Comparison of ENCODE assay signal across 8 cellular contexts in genomic region chr21:32826317-32827167, GRCh38. TPM values are rescaled to one million over a fixed set of nuclear protein-coding genes. Genes with fewer than 3 reads are reported as not detected.
DNase-seq lines count a peak whose midpoint lies in the region; ATAC-seq and TF ChIP-seq lines count a peak whose summit lies in the region.

No MANE protein-coding gene starts in this region.

- H3K27ac ChIP-seq in breast epithelium, result no peak overlapping the region
- H3K27ac ChIP-seq in stomach, result no peak overlapping the region

- DNase-seq in AG08396 (ENCODE audit: low spot score) (peak; percentile 50), LoVo (ENCODE audit: low spot score) (peak; percentile 48), SHP77 treated with DMSO at 0.1 percent for 48 hours (lab: John Stamatoyannopoulos, UW) (peak; percentile 12), breast epithelium (ENCODE audit: low spot score in 2 of 2) (no peak), kidney tubule cell (ENCODE audit: low spot score) (peak; percentile 57), stomach (no peak)

- WGBS in stomach, 5 donors, result 42 to 58% (median 55%) methylated on average over 9 of the region's 9 CpGs

- peak; percentile 47; the same call in 2 of the 3 replicates for TF ChIP-seq CTCF in GM12872 (IDR thresholded peaks at IDR 0.05; ENCODE audit: insufficient read depth, low read depth, low read length)
- TF ChIP-seq CTCF in breast epithelium (IDR thresholded peaks at IDR 0.05), result peak; percentile 27 to 41 (median 35)
- TF ChIP-seq CTCF in stomach (IDR thresholded peaks at IDR 0.05), result peak in 5 of 7 experiments; percentile 33 to 54 (median 48)

- H3K27me3 ChIP-seq in breast epithelium, result no peaks in the 10 kb centered on the region
- peaks cover 0 to 3% (median 0%) of the 10 kb centered on the region in 3 donors for H3K27me3 ChIP-seq in stomach

- TF ChIP-seq POLR2A in breast epithelium (IDR thresholded peaks at IDR 0.05), result no peak
- TF ChIP-seq POLR2A in stomach (IDR thresholded peaks at IDR 0.05), result no peak

- intact Hi-C loops in breast epithelium (cut with DNase I; ENCODE audit: low total_unique reads), result no loop called here
- intact Hi-C loops in stomach (cut with DNase I; ENCODE audit: low total_unique reads), result loop anchor here (10.0 kb wide), 1 partner anchor 172 kb away; no protein-coding TSS in a partner anchor

- H3K4me1 ChIP-seq in breast epithelium, result no peaks in the 10 kb centered on the region
- H3K4me1 ChIP-seq in stomach, result no peaks in the 10 kb centered on the region

- no peaks in the 10 kb centered on the region for H3K36me3 ChIP-seq in breast epithelium
- H3K36me3 ChIP-seq in stomach, result no peaks in the 10 kb centered on the region

- no peak for ATAC-seq in HG03025 (IDR thresholded peaks at IDR 0.05; ENCODE audit: low FRiP score, unreplicated experiment)

- no peaks in the 10 kb centered on the region for H3K9me3 ChIP-seq in breast epithelium
- no peaks in the 10 kb centered on the region for H3K9me3 ChIP-seq in stomach

- no peak for TF ChIP-seq EP300 in stomach (IDR thresholded peaks at IDR 0.05)

- H3K4me3 ChIP-seq in breast epithelium (no peak overlapping the region), stomach (no peak overlapping the region)

RNA-seq across cellular contexts. Expression of gene PAXBP1, which starts 55.0 kb away (rescaled TPM):
- total RNA-seq in breast epithelium (100 to 1,000 TPM in 1 of 3 donors, 10 to 100 TPM in 2; 38.9 to 106 (median 67.2) TPM), stomach (100 to 1,000 TPM in 2 of 5 donors, 10 to 100 TPM in 3; 53.2 to 106 (median 82.6) TPM)
- polyA plus RNA-seq in stomach, result 10 to 100 TPM in 1 of 3 donors, 1 to 10 TPM in 2; 6.0 to 19.6 (median 7.6) TPM

Comparison
In these comparisons a context has a peak if more than half of its experiments do, and no peak if none do; other contexts are left out.
1. DNase-seq: peak in AG08396 (single experiment), LoVo (single experiment), SHP77 treated with DMSO at 0.1 percent for 48 hours (single experiment) and kidney tubule cell (single experiment); none in breast epithelium (0 of 2) and stomach (single experiment).
2. Peak in every context shown above with its lines, with median percentiles within 50 percentile points of each other: CTCF ChIP-seq.